10 cellular contexts compared by ENCODE assay signal in genomic region chr12:104480826-104481457, GRCh38. TPM values are rescaled to one million over a fixed set of nuclear protein-coding genes. Genes with fewer than 3 reads are reported as not detected.
DNase-seq lines count a peak whose midpoint lies in the region; ATAC-seq, FAIRE-seq and TF ChIP-seq lines count a peak whose summit lies in the region.
"Had no signal": no experiment of that assay in that cellular context is flagged by ENCODE, and none has a peak within 500 bp of the region (broad histone marks: within the 10 kb centered on the region; RNA-seq: fewer than 3 reads in every experiment).

No MANE protein-coding gene starts in this region.

- peaks cover 29% of the 10 kb centered on the region for H3K36me3 Mint-ChIP-seq in astrocyte (ENCODE audit: low read depth, unreplicated experiment)

- H3K27ac ChIP-seq in right atrium auricular region (no peak overlapping the region), astrocyte (ENCODE audit: low read depth, low read length) (peak overlapping the region; percentile 91)

- H3K36me3 ChIP-seq in right atrium auricular region = no peaks in the 10 kb centered on the region
- H3K36me3 ChIP-seq in astrocyte (ENCODE audit: insufficient read depth, low read length) = no peaks in the 10 kb centered on the region

- H3K4me1 ChIP-seq in right atrium auricular region = peaks cover 0 to 22% of the 10 kb centered on the region in 2 donors
- H3K4me1 ChIP-seq in astrocyte (ENCODE audit: insufficient read depth, low read length) = peaks cover 18% of the 10 kb centered on the region

- peak overlapping the region; percentile 52 for H3K9ac ChIP-seq in astrocyte (ENCODE audit: low read length)

- H3K79me2 ChIP-seq in astrocyte (ENCODE audit: insufficient read depth, low read length) = peaks cover 83% of the 10 kb centered on the region

- peak overlapping the region; percentile 3 for H3K27ac Mint-ChIP-seq in astrocyte (ENCODE audit: unreplicated experiment)

- intact Hi-C loops in Right ventricle myocardium inferior (cut with DNase I) = no loop called here

- no peak for FAIRE-seq in astrocyte (lab: Jason Lieb, UNC)

- no peaks in the 10 kb centered on the region for H3K27me3 ChIP-seq in right atrium auricular region
- H3K27me3 ChIP-seq in astrocyte (ENCODE audit: insufficient read depth, low read length) = no peaks in the 10 kb centered on the region

- TF ChIP-seq CTCF in right atrium auricular region (IDR thresholded peaks at IDR 0.05) (no peak), astrocyte (IDR thresholded peaks at IDR 0.05; ENCODE audit: insufficient read depth, low read depth, low read length) (no peak)

- H3K27me3 Mint-ChIP-seq in astrocyte (ENCODE audit: low read depth, unreplicated experiment) = no peaks in the 10 kb centered on the region

- peaks cover 7% of the 10 kb centered on the region for H3K9me3 Mint-ChIP-seq in astrocyte (ENCODE audit: unreplicated experiment)

- H3K4me3 ChIP-seq in right atrium auricular region (no peak overlapping the region), astrocyte (ENCODE audit: insufficient read depth, low read depth, low read length) (no peak overlapping the region)

- peaks cover 25% of the 10 kb centered on the region for H3K4me1 Mint-ChIP-seq in astrocyte (ENCODE audit: low read depth, unreplicated experiment)

- DNase-seq in Right ventricle myocardium inferior (ENCODE audit: missing footprints) = peak; percentile 90
- DNase-seq in right atrium auricular region (ENCODE audit: low spot score) = no peak
- peak; percentile 88 for DNase-seq in astrocyte (ENCODE audit: low read depth)
- DNase-seq in left lobe of liver (ENCODE audit: low spot score) = peak; percentile 51
- no peak for DNase-seq in NCI-H187 (lab: John Stamatoyannopoulos, UW)
- DNase-seq in NCI-H69 (lab: John Stamatoyannopoulos, UW) = no peak
- DNase-seq: effector memory CD4-positive, alpha-beta T cell; NCI-H524 had no signal

- H3K9me3 ChIP-seq in right atrium auricular region = no peaks in the 10 kb centered on the region
- no peaks in the 10 kb centered on the region for H3K9me3 ChIP-seq in astrocyte (ENCODE audit: insufficient read depth, low read depth, low read length)

- peak; percentile 48 for ATAC-seq in Right ventricle myocardium inferior
- peak; percentile 52 for ATAC-seq in left lobe of liver
- ATAC-seq in GM19351 (IDR thresholded peaks at IDR 0.05; ENCODE audit: unreplicated experiment) = no peak
- no peak for ATAC-seq in SK-N-SH treated with all-trans-retinoic acid at 6 μM for 48 hours

- H3K4me2 ChIP-seq in astrocyte (ENCODE audit: low read length) = peak overlapping the region; percentile 59

- H4K20me1 ChIP-seq in astrocyte (ENCODE audit: insufficient read depth, low read length) = peaks cover 11% of the 10 kb centered on the region

- no peak overlapping the region for H2AFZ ChIP-seq in astrocyte (ENCODE audit: low read depth, low read length)

- peak overlapping the region; percentile 21 for H3K4me3 Mint-ChIP-seq in astrocyte (ENCODE audit: unreplicated experiment)

TF ChIP-seq in SK-N-SH treated with all-trans-retinoic acid at 6 μM for 48 hours, 23 proteins besides CTCF, POLR2A, EP300 and RAD21:
- TF ChIP-seq POU6F1 (CRISPR knock-in tag; IDR thresholded peaks at IDR 0.05; ENCODE audit: borderline replicate concordance, low read depth) (no peak), ZNF565 (CRISPR knock-in tag; conservative IDR thresholded peaks at IDR 0.05; ENCODE audit: low read depth) (no peak), TSHZ2 (CRISPR knock-in tag; IDR thresholded peaks at IDR 0.05) (no peak), ZNF70 (CRISPR knock-in tag; IDR thresholded peaks at IDR 0.05) (no peak), OSR1 (CRISPR knock-in tag; IDR thresholded peaks at IDR 0.05) (no peak), TCF4 (CRISPR knock-in tag; IDR thresholded peaks at IDR 0.05; ENCODE audit: borderline replicate concordance) (no peak), PPARA (CRISPR knock-in tag; IDR thresholded peaks at IDR 0.05; ENCODE audit: borderline replicate concordance) (no peak)
- TF ChIP-seq, protein P1, sequence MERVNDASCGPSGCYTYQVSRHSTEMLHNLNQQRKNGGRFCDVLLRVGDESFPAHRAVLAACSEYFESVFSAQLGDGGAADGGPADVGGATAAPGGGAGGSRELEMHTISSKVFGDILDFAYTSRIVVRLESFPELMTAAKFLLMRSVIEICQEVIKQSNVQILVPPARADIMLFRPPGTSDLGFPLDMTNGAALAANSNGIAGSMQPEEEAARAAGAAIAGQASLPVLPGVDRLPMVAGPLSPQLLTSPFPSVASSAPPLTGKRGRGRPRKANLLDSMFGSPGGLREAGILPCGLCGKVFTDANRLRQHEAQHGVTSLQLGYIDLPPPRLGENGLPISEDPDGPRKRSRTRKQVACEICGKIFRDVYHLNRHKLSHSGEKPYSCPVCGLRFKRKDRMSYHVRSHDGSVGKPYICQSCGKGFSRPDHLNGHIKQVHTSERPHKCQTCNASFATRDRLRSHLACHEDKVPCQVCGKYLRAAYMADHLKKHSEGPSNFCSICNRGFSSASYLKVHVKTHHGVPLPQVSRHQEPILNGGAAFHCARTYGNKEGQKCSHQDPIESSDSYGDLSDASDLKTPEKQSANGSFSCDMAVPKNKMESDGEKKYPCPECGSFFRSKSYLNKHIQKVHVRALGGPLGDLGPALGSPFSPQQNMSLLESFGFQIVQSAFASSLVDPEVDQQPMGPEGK (CRISPR knock-in tag; IDR thresholded peaks at IDR 0.05; ENCODE audit: borderline replicate concordance) = no peak

RNA-seq across cellular contexts. Expression of gene CHST11, which starts 24.2 kb away (rescaled TPM):
- 3.7 TPM for total RNA-seq in Right ventricle myocardium inferior
- 10 to 100 TPM in 1 of 2 donors, 1 to 10 TPM in 1; 7.8 to 11.9 TPM for total RNA-seq in right atrium auricular region
- 30.0 and 30.2 TPM in 2 replicates for total RNA-seq in astrocyte
- 1.2 TPM for total RNA-seq in left lobe of liver

Comparison
In these comparisons a context has a peak if more than half of its experiments do, and no peak if none do; other contexts are left out.
1. DNase-seq: peak in Right ventricle myocardium inferior (single experiment), astrocyte (single experiment) and left lobe of liver (single experiment); none in right atrium auricular region (single experiment), NCI-H187 (0 of 2) and NCI-H69 (single experiment).
2. ATAC-seq: peak in Right ventricle myocardium inferior (single experiment) and left lobe of liver (single experiment); none in GM19351 (single experiment) and SK-N-SH treated with all-trans-retinoic acid at 6 μM for 48 hours (single experiment).